Comparison of ENCODE assay signal across 1 cellular context in the genomic region with DNA sequence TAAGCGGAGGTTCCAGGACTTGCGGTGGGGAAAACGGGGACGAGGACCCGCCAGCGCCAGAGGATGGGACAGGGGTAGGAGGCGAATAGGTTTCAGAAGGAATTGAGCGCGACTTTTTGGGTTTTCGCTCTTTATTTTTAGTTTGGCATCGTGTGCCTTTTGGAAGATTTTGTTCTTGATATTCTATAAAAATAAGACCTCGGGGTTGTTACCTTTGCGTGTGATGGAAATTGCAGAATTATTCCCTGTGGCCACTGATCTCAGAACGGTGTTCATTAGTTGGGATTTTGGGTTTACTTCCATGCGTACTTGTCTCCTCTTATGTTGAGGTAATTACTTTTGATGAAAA.
TF ChIP-seq lines count a peak whose summit lies in the region.

No MANE protein-coding gene starts in this region.

TF ChIP-seq in GM12878, 131 proteins besides CTCF, POLR2A, EP300 and RAD21:
- TF ChIP-seq EGR1 (IDR thresholded peaks at IDR 0.05; ENCODE audit: borderline replicate concordance in 1 of 2, low read depth in 2 of 2, low read length in 2 of 2) (0 out of 3 replicates have a peak, but pooled peaks of 1 of the 2 experiments have one; percentile 0), ATF3 (IDR thresholded peaks at IDR 0.05; ENCODE audit: borderline replicate concordance, extremely low read depth, low read depth, low read length) (no peak)
